In genomic region chr3:21662403-21662802, GRCh38 we compare ENCODE assay signal across 27 cellular contexts.
A peak's percentile ranks its signal among the peaks of the same experiment; 100 is the strongest.
DNase-seq lines count a peak whose midpoint lies in the region; ATAC-seq and TF ChIP-seq lines count a peak whose summit lies in the region.
"Had no signal": no experiment of that assay in that cellular context is flagged by ENCODE, and none has a peak within 500 bp of the region (broad histone marks: within the 10 kb centered on the region; RNA-seq: fewer than 3 reads in every experiment).

No MANE protein-coding gene starts in this region.

- peaks cover 37% of the 10 kb centered on the region for H3K4me1 ChIP-seq in PC-3 (ENCODE audit: insufficient read depth, low read length)
- H3K4me1 ChIP-seq: A549; BE2C; BLaER1; BLaER1 treated with 17β-estradiol and CSF1 and Interleukin-3, amounts not matched to agents 10 nM and 100 nM; Caco-2 had no signal

- intact Hi-C loops in PC-3 (cut with micrococcal nuclease), result no loop called here

- no peak overlapping the region for H3K4me3 ChIP-seq in PC-3 (ENCODE audit: low read length)
- H3K4me3 ChIP-seq: A549; BLaER1; BLaER1 treated with 17β-estradiol and CSF1 and Interleukin-3, amounts not matched to agents 10 nM and 100 nM had no signal

- 0 out of 2 replicates have a peak, but pooled peaks cover 3% of the 10 kb centered on the region for H3K36me3 ChIP-seq in PC-3 (ENCODE audit: low read depth, low read length)
- H3K36me3 ChIP-seq: BE2C, BLaER1 had no signal

- no peaks in the 10 kb centered on the region for H3K27me3 ChIP-seq in PC-3 (ENCODE audit: low read length)
- H3K27me3 ChIP-seq: BE2C; BLaER1; BLaER1 treated with 17β-estradiol and CSF1 and Interleukin-3, amounts not matched to agents 10 nM and 100 nM had no signal

- H3K9ac ChIP-seq in PC-3 (ENCODE audit: low read length), result no peak overlapping the region
- H3K9ac ChIP-seq: BLaER1; BLaER1 treated with 17β-estradiol and CSF1 and Interleukin-3, amounts not matched to agents 10 nM and 100 nM had no signal

- TF ChIP-seq CTCF in PC-3 (conservative IDR thresholded peaks at IDR 0.05; ENCODE audit: low read depth, low read length) (no peak), omental fat pad (IDR thresholded peaks at IDR 0.05) (no peak)

- ATAC-seq in PC-3 (peak; percentile 57), omental fat pad (ENCODE audit: low FRiP score) (no peak)
- ATAC-seq: A549; CD8-positive, alpha-beta T cell had no signal

- no peak overlapping the region for H2AFZ ChIP-seq in PC-3 (ENCODE audit: low read length)

- no TSS peak for BruUV-seq in PC-3 (replicated peaks; lab: Mats Ljungman, UMichigan)

- no peaks in the 10 kb centered on the region for H3F3A ChIP-seq in PC-3 (ENCODE audit: low read length, unreplicated experiment)

- H3K27ac ChIP-seq in PC-3 (ENCODE audit: low read length), result peak overlapping the region; percentile 43
- H3K27ac ChIP-seq: 22Rv1; A549; BLaER1; BLaER1 treated with 17β-estradiol and CSF1 and Interleukin-3, amounts not matched to agents 10 nM and 100 nM; C4-2B had no signal

- H3K4me2 ChIP-seq in PC-3 (ENCODE audit: low read length), result 0 out of 2 replicates have a peak overlapping the region, but pooled peaks have one; percentile 3
- H3K4me2 ChIP-seq: A549; BLaER1; BLaER1 treated with 17β-estradiol and CSF1 and Interleukin-3, amounts not matched to agents 10 nM and 100 nM had no signal

- H4K20me1 ChIP-seq in PC-3 (ENCODE audit: low read length), result no peaks in the 10 kb centered on the region
- H4K20me1 ChIP-seq: BLaER1; BLaER1 treated with 17β-estradiol and CSF1 and Interleukin-3, amounts not matched to agents 10 nM and 100 nM had no signal

- H3K9me2 ChIP-seq in PC-3 (replicated peaks; ENCODE audit: low read length), result no peaks in the 10 kb centered on the region

- DNase-seq in PC-3, result peak; percentile 54
- no peak for DNase-seq in omental fat pad (ENCODE audit: low spot score)
- DNase-seq: 8988T; ACHN; AML-193; BE2C; C1 segment of cervical spinal cord; Caco-2; Calu3; CD4-positive, alpha-beta memory T cell; CD4-positive, alpha-beta T cell; CD4-positive, CD25-positive, alpha-beta regulatory T cell; CD8-positive, alpha-beta memory T cell; CD8-positive, alpha-beta T cell; COR-L47; DMS 273 treated with DMSO at 0.1 percent for 48 hours; DMS153; DMS53; DMS79; DMS79 treated with DMSO at 0.1 percent for 48 hours; DND-41; EL had no signal

- POLR2A ChIA-PET in PC-3 (lab: Charles Lee; ENCODE audit: unreplicated experiment), result interaction anchor here (0.7 kb wide), 1 partner anchor 10 kb away, joined by 3 read pairs; no protein-coding TSS in a partner anchor

- H3K79me2 ChIP-seq in PC-3 (ENCODE audit: low read length), result no peaks in the 10 kb centered on the region

- CTCF ChIA-PET in PC-3 (lab: Charles Lee), result no interaction called here

- no peaks in the 10 kb centered on the region for H3K9me3 ChIP-seq in PC-3 (ENCODE audit: low read length)
- H3K9me3 ChIP-seq: A549; BE2C; BLaER1; BLaER1 treated with 17β-estradiol and CSF1 and Interleukin-3, amounts not matched to agents 10 nM and 100 nM; Caco-2 had no signal
